In genomic region chr16:89033796-89034572, GRCh38 we compare ENCODE assay signal across 1 cellular context.
TF ChIP-seq lines count a peak whose summit lies in the region.

No MANE protein-coding gene starts in this region.

TF ChIP-seq in GM23338, 12 proteins besides CTCF, POLR2A, EP300 and RAD21:
- TF ChIP-seq ZNF114 (CRISPR knock-in tag; IDR thresholded peaks at IDR 0.05) (no peak), STAT1 (IDR thresholded peaks at IDR 0.05; ENCODE audit: unreplicated experiment) (no peak), JUNB (IDR thresholded peaks at IDR 0.05; ENCODE audit: unreplicated experiment) (no peak), ZNF331 (CRISPR knock-in tag; IDR thresholded peaks at IDR 0.05; ENCODE audit: low read depth) (no peak), ZNF462 (CRISPR knock-in tag; IDR thresholded peaks at IDR 0.05) (no peak), EZH2phosphoT487 (IDR thresholded peaks at IDR 0.05; ENCODE audit: unreplicated experiment) (no peak), NANOG (IDR thresholded peaks at IDR 0.05; ENCODE audit: borderline replicate concordance) (no peak), CREB1 (CRISPR knock-in tag; IDR thresholded peaks at IDR 0.05; ENCODE audit: low read depth) (no peak), POLR2AphosphoS5 (IDR thresholded peaks at IDR 0.05; ENCODE audit: low read depth) (no peak), EZH2 (IDR thresholded peaks at IDR 0.05; ENCODE audit: low read depth, unreplicated experiment) (no peak)
- TF ChIP-seq, protein P1, sequence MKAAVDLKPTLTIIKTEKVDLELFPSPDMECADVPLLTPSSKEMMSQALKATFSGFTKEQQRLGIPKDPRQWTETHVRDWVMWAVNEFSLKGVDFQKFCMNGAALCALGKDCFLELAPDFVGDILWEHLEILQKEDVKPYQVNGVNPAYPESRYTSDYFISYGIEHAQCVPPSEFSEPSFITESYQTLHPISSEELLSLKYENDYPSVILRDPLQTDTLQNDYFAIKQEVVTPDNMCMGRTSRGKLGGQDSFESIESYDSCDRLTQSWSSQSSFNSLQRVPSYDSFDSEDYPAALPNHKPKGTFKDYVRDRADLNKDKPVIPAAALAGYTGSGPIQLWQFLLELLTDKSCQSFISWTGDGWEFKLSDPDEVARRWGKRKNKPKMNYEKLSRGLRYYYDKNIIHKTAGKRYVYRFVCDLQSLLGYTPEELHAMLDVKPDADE (IDR thresholded peaks at IDR 0.05) = no peak
- TF ChIP-seq, protein P2, sequence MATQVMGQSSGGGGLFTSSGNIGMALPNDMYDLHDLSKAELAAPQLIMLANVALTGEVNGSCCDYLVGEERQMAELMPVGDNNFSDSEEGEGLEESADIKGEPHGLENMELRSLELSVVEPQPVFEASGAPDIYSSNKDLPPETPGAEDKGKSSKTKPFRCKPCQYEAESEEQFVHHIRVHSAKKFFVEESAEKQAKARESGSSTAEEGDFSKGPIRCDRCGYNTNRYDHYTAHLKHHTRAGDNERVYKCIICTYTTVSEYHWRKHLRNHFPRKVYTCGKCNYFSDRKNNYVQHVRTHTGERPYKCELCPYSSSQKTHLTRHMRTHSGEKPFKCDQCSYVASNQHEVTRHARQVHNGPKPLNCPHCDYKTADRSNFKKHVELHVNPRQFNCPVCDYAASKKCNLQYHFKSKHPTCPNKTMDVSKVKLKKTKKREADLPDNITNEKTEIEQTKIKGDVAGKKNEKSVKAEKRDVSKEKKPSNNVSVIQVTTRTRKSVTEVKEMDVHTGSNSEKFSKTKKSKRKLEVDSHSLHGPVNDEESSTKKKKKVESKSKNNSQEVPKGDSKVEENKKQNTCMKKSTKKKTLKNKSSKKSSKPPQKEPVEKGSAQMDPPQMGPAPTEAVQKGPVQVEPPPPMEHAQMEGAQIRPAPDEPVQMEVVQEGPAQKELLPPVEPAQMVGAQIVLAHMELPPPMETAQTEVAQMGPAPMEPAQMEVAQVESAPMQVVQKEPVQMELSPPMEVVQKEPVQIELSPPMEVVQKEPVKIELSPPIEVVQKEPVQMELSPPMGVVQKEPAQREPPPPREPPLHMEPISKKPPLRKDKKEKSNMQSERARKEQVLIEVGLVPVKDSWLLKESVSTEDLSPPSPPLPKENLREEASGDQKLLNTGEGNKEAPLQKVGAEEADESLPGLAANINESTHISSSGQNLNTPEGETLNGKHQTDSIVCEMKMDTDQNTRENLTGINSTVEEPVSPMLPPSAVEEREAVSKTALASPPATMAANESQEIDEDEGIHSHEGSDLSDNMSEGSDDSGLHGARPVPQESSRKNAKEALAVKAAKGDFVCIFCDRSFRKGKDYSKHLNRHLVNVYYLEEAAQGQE (IDR thresholded peaks at IDR 0.05; ENCODE audit: unreplicated experiment) = no peak
